Comparison of ENCODE assay signal across 8 cellular contexts in genomic region chr14:73949752-73950734, GRCh38. TPM values are rescaled to one million over a fixed set of nuclear protein-coding genes. Genes with fewer than 3 reads are reported as not detected.
DNase-seq lines count a peak whose midpoint lies in the region; ATAC-seq and TF ChIP-seq lines count a peak whose summit lies in the region.

Gene COQ6, plus strand, starts transcription at chr14:73950302. Its CDS starts 31 bp downstream, at chr14:73950333.
Gene FAM161B, minus strand, starts transcription at chr14:73950094. Its CDS starts 68 bp downstream, at chr14:73950026.

- WGBS in right lobe of liver (ENCODE audit: insufficient coverage, low coverage, low lambda C conversion rate, missing lambda C conversion rate): 0% methylated on average over 40 of the region's 70 CpGs

- no peaks in the 10 kb centered on the region for H3K27me3 ChIP-seq in dorsolateral prefrontal cortex
- H3K27me3 ChIP-seq in right lobe of liver: no peaks in the 10 kb centered on the region

- ATAC-seq in GM19372 (IDR thresholded peaks at IDR 0.05; ENCODE audit: low read depth, unreplicated experiment): peak; percentile 86
- ATAC-seq in HG03558 (IDR thresholded peaks at IDR 0.05; ENCODE audit: extremely low read depth, unreplicated experiment): peak; percentile 56
- ATAC-seq in right lobe of liver: peak; percentile 94 to 98 (median 94)

- H3K4me3 ChIP-seq in dorsolateral prefrontal cortex (peak within 1 kb of the TSS; percentile 64 to 99 (median 90)), right lobe of liver (peak within 1 kb of the TSS; percentile 79 to 99 (median 83))

- peaks cover 0 to 9% (median 6%) of the 10 kb centered on the region in 4 donors for H3K36me3 ChIP-seq in right lobe of liver

- H3K9me3 ChIP-seq in right lobe of liver: no peaks in the 10 kb centered on the region

- DNase-seq in CD1c-positive myeloid dendritic cell (ENCODE audit: extremely low spot score) (peak; percentile 99), NCI-H748 treated with DMSO at 0.1 percent for 48 hours (lab: John Stamatoyannopoulos, UW) (peak; percentile 94), dorsolateral prefrontal cortex (peak; percentile 83 to 97 (median 95)), right lobe of liver (peak; percentile 92 to 96 (median 95))
- peak; percentile 90 to 94 for DNase-seq in activated CD4-positive, alpha-beta T cell treated with anti-CD3 and anti-CD28 coated beads, Interleukin-2, amount 50 U/mL, for 48 hours
- DNase-seq in stimulated activated CD4-positive, alpha-beta T cell treated with anti-CD3 and anti-CD28 coated beads, Interleukin-4, amount 100 ng/mL, for 4 hours: peak; percentile 82 to 85

- peaks cover 0 to 13% (median 2%) of the 10 kb centered on the region in 4 donors for H3K4me1 ChIP-seq in right lobe of liver

- intact Hi-C loops in dorsolateral prefrontal cortex (cut with DNase I) (loop anchor here (2.0 to 10.0 kb wide), 7 partner anchors 63 to 305 kb away; partner anchors contain the start of genes ZNF410 (in 2 of the 2), BBOF1 (in 1 of the 2), DNAL1 (in 1 of the 2) and ENTPD5 (in 1 of the 2)), right lobe of liver (cut with DNase I) (no loop called here)

- TF ChIP-seq POLR2A in right lobe of liver (IDR thresholded peaks at IDR 0.05): peak; percentile 91

- H3K27ac ChIP-seq in dorsolateral prefrontal cortex (peak within 1 kb of the TSS; percentile 56 to 96 (median 86)), right lobe of liver (peak within 1 kb of the TSS; percentile 75 to 89 (median 80))

- TF ChIP-seq CTCF in dorsolateral prefrontal cortex (IDR thresholded peaks at IDR 0.05 in 54 of 56, conservative IDR thresholded peaks at IDR 0.05 in 2 of 56; ENCODE audit: low read depth in 1 of 56, partially characterized antibody in 56 of 56): peak in 42 of 56 donors; percentile 9 to 65 (median 39)
- peak in 1 of 4 donors; percentile 11 for TF ChIP-seq CTCF in right lobe of liver (IDR thresholded peaks at IDR 0.05)

RNA-seq across cellular contexts. Expression of gene COQ6, which starts in this region (rescaled TPM):
- total RNA-seq in dorsolateral prefrontal cortex (10 to 100 TPM; 22.2 to 46.3 (median 31.9) TPM), right lobe of liver (10 to 100 TPM; 11.6 to 60.9 (median 16.8) TPM)

RNA-seq across cellular contexts. Expression of gene FAM161B, which starts in this region (rescaled TPM):
- 10 to 100 TPM; 15.1 to 27.2 (median 21.4) TPM for total RNA-seq in dorsolateral prefrontal cortex
- total RNA-seq in right lobe of liver: 1 to 10 TPM; 1.3 to 2.3 (median 1.5) TPM

Comparison
In these comparisons a context has a peak if more than half of its experiments do, and no peak if none do; other contexts are left out.
1. Peak in every context shown above with its lines: DNase-seq, ATAC-seq, H3K4me3 ChIP-seq and H3K27ac ChIP-seq.
2. RNA of gene FAM161B (total RNA-seq): 15.1 to 27.2 TPM in dorsolateral prefrontal cortex; 1.3 to 2.3 TPM in right lobe of liver; every median in the first group is over 4 times any median in the second.
3. intact Hi-C loops: an anchor here in dorsolateral prefrontal cortex (2.0 to 10.0 kb wide); none called in right lobe of liver.